ENCODE assay signal across 7 cellular contexts in the genomic region with DNA sequence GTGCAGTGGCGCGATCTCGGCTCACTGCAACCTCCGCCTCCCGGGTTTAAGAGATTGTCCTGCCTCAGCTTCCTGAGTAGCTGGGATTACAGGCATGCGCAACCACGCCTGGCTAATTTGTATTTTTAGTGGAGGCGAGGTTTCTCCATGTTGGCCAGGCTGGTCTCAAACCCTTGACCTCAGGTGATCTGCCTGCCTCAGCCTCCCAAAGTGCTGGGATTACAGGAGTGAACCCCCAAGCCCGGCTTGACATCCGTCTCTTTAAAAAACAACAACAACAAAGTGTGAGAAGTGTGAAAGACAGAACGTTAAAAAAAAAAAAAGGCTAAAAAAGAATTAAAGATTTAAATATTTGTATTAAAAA. TPM values are rescaled to one million over a fixed set of nuclear protein-coding genes. Genes with fewer than 3 reads are reported as not detected.
DNase-seq lines count a peak whose midpoint lies in the region; ATAC-seq and TF ChIP-seq lines count a peak whose summit lies in the region.
"Not testable (repeated sequence)": the region's sequence is repeated elsewhere in the genome, so short reads cannot be mapped to it uniquely, and the experiment has no call there.
"Had no signal": no experiment of that assay in that cellular context is flagged by ENCODE, and none has a peak within 500 bp of the region (broad histone marks: within the 10 kb centered on the region; RNA-seq: fewer than 3 reads in every experiment).

No MANE protein-coding gene starts in this region.

- DNase-seq in H9; MCF 10A (ENCODE audit: unreplicated experiment); right atrium auricular region (ENCODE audit: low spot score); upper lobe of left lung: not testable (repeated sequence)

- TF ChIP-seq EP300 in upper lobe of left lung (IDR thresholded peaks at IDR 0.05): not testable (repeated sequence)

- POLR2A ChIA-PET in MCF 10A (lab: Yijun Ruan, JAX): interaction anchor here (0.7 to 3.7 kb wide), 10 partner anchors 20 to 158 kb away, joined by 3 to 32 read pairs (median 6); a partner anchor contains a TSS

- not testable (repeated sequence) for H2BK15ac ChIP-seq in H9 (ENCODE audit: low read depth, low read length)

- not testable (repeated sequence) for H3K18ac ChIP-seq in H9 (ENCODE audit: insufficient read length, low read depth, low read length)

- H3K9me3 ChIP-seq in H9 (ENCODE audit: control insufficient read depth, low read depth, low read length); right atrium auricular region; neutrophil; upper lobe of left lung: not testable (repeated sequence)

- CTCF ChIA-PET in MCF 10A (lab: Yijun Ruan, JAX): interaction anchor here (1.0 kb wide), 1 partner anchor 57 kb away, joined by 4 read pairs; no protein-coding TSS in a partner anchor

- TF ChIP-seq POLR2A in upper lobe of left lung (IDR thresholded peaks at IDR 0.05): not testable (repeated sequence)

- ATAC-seq in upper lobe of left lung (ENCODE audit: low FRiP score in 2 of 2): not testable (repeated sequence)

- H4K20me1 ChIP-seq in H9 (ENCODE audit: control insufficient read depth, insufficient read depth, insufficient read length): not testable (repeated sequence)

- not testable (repeated sequence) for H3K27ac ChIP-seq in H9 (ENCODE audit: insufficient read length, low read depth, low read length)
- peak overlapping the region; percentile 83 for H3K27ac ChIP-seq in VCaP
- peak overlapping the region; percentile 93 to 94 for H3K27ac ChIP-seq in right atrium auricular region
- peak overlapping the region; percentile 80 for H3K27ac ChIP-seq in neutrophil
- H3K27ac ChIP-seq in upper lobe of left lung: peak overlapping the region; percentile 85 to 97 (median 94)

- peaks cover 8 to 38% of the 10 kb centered on the region in 2 experiments for H3K4me1 Mint-ChIP-seq in H9
- H3K4me1 Mint-ChIP-seq in MCF 10A (ENCODE audit: insufficient read depth, unreplicated experiment): peaks cover 14% of the 10 kb centered on the region

- not testable (repeated sequence) for H3K23ac ChIP-seq in H9 (ENCODE audit: insufficient read length, low read depth, low read length)

- H3K27ac Mint-ChIP-seq in H9: peak overlapping the region in 2 of 3 experiments; percentile 33 to 99; a peak in 4 of 7 replicates
- H3K27ac Mint-ChIP-seq in MCF 10A (ENCODE audit: low read depth, unreplicated experiment): peak overlapping the region; percentile 87

- H3K27me3 ChIP-seq in H9 (ENCODE audit: insufficient read depth, low read length); right atrium auricular region; upper lobe of left lung: not testable (repeated sequence)
- H3K27me3 ChIP-seq in neutrophil: peaks cover 34% of the 10 kb centered on the region

- not testable (repeated sequence) for H3K4me1 ChIP-seq in H9 (ENCODE audit: insufficient read depth, low read length)
- H3K4me1 ChIP-seq in right atrium auricular region (peaks cover 0 to 51% of the 10 kb centered on the region in 2 donors), neutrophil (ENCODE audit: control insufficient read depth in 1 of 2, insufficient read depth in 1 of 2, low read depth in 1 of 2, low read length in 1 of 2) (peaks cover 23 to 30% of the 10 kb centered on the region in 2 experiments), upper lobe of left lung (peaks cover 35 to 49% (median 43%) of the 10 kb centered on the region in 4 donors)

- H3K79me1 ChIP-seq in H9 (ENCODE audit: insufficient read depth, low read depth, low read length, poor library complexity, severe bottlenecking): not testable (repeated sequence)

- H3K36me3 Mint-ChIP-seq in H9 (ENCODE audit: insufficient read depth in 1 of 3, low read depth in 3 of 3) (peaks cover 1 to 23% (median 14%) of the 10 kb centered on the region in 3 experiments; a peak in 6 of 7 replicates), MCF 10A (ENCODE audit: insufficient read depth, unreplicated experiment) (peaks cover 16% of the 10 kb centered on the region)

- H3K79me2 ChIP-seq in H9 (ENCODE audit: insufficient read depth, low read length): not testable (repeated sequence)

- H4K5ac ChIP-seq in H9 (ENCODE audit: insufficient read length, low read depth, low read length): not testable (repeated sequence)

- not testable (repeated sequence) for H3K27me3 Mint-ChIP-seq in H9 (ENCODE audit: low read depth); MCF 10A (ENCODE audit: insufficient read depth, unreplicated experiment)

- H3K4me2 ChIP-seq in H9 (ENCODE audit: insufficient read depth, insufficient read length, low read length): peak overlapping the region; percentile 58

- H3K4me3 Mint-ChIP-seq in H9: peak overlapping the region; percentile 95 to 98
- H3K4me3 Mint-ChIP-seq in MCF 10A (ENCODE audit: unreplicated experiment): peak overlapping the region; percentile 99

- not testable (repeated sequence) for H3K14ac ChIP-seq in H9 (ENCODE audit: insufficient read depth, low read length)

- not testable (repeated sequence) for H2BK120ac ChIP-seq in H9 (ENCODE audit: low read depth, low read length, poor library complexity, severe bottlenecking)

- peaks cover 10% of the 10 kb centered on the region for H3K36me3 ChIP-seq in right atrium auricular region
- H3K36me3 ChIP-seq in neutrophil: not testable (repeated sequence)
- H3K36me3 ChIP-seq in upper lobe of left lung: peaks cover 0 to 16% (median 4%) of the 10 kb centered on the region in 4 donors

- H3K9me3 Mint-ChIP-seq in H9; MCF 10A (ENCODE audit: unreplicated experiment): not testable (repeated sequence)

- H3K4ac ChIP-seq in H9 (ENCODE audit: low read depth, low read length): not testable (repeated sequence)

- not testable (repeated sequence) for H2AK5ac ChIP-seq in H9 (ENCODE audit: insufficient read length, low read length)

- not testable (repeated sequence) for H4K91ac ChIP-seq in H9 (ENCODE audit: insufficient read length, low read depth, low read length)

- H2AFZ ChIP-seq in H9 (ENCODE audit: low read length): not testable (repeated sequence)

- not testable (repeated sequence) for H4K8ac ChIP-seq in H9 (replicated peaks; ENCODE audit: insufficient read length, low read depth, low read length)

- TF ChIP-seq CTCF in H9 (conservative IDR thresholded peaks at IDR 0.05); VCaP (conservative IDR thresholded peaks at IDR 0.05); MCF 10A (IDR thresholded peaks at IDR 0.05; ENCODE audit: unreplicated experiment); right atrium auricular region (IDR thresholded peaks at IDR 0.05); neutrophil (IDR thresholded peaks at IDR 0.05); upper lobe of left lung (IDR thresholded peaks at IDR 0.05): not testable (repeated sequence)

- not testable (repeated sequence) for BruUV-seq in MCF 10A (replicated peaks; lab: Mats Ljungman, UMichigan)

- H3K4me3 ChIP-seq in right atrium auricular region (peak overlapping the region; percentile 59 to 96), neutrophil (ENCODE audit: low read depth in 1 of 2, low read length in 1 of 2) (peak overlapping the region; percentile 89 to 91), upper lobe of left lung (peak overlapping the region in 3 of 4 donors; percentile 78 to 94 (median 91))

- not testable (repeated sequence) for H2BK20ac ChIP-seq in H9 (ENCODE audit: low read depth, low read length, poor library complexity, severe bottlenecking)

- H2BK12ac ChIP-seq in H9 (ENCODE audit: insufficient read length, low read depth, low read length): not testable (repeated sequence)

- peaks cover 15% of the 10 kb centered on the region for H3K23me2 ChIP-seq in H9 (ENCODE audit: insufficient read length, low read depth, low read length, poor library complexity, severe bottlenecking)

- intact Hi-C loops in MCF 10A (cut with micrococcal nuclease): not testable (repeated sequence)

- not testable (repeated sequence) for H3K9ac ChIP-seq in H9 (ENCODE audit: extremely low read depth, insufficient read length, low read length)

- H3K56ac ChIP-seq in H9 (ENCODE audit: insufficient read length, low read depth, low read length): not testable (repeated sequence)

- not testable (repeated sequence) for H3T11ph ChIP-seq in H9 (ENCODE audit: low read length)

- not testable (repeated sequence) for H2BK5ac ChIP-seq in H9 (ENCODE audit: insufficient read length, low read length)

- WGBS in H9 (ENCODE audit: extremely low coverage, insufficient read length, low lambda C conversion rate): no CpG with 5 or more reads among the region's 11 CpGs
- WGBS in upper lobe of left lung, 2 donors: 73 to 79% methylated on average over 11 of the region's 11 CpGs

RNA-seq across cellular contexts. Expression of a gene that starts 0.7 kb away (rescaled TPM):
- total RNA-seq in H9 (2021): 125 and 131 TPM in 2 replicates
- 61.4 and 76.8 TPM in 2 replicates for total RNA-seq in MCF 10A (2022)
- total RNA-seq in right atrium auricular region: 100 to 1,000 TPM; 347 to 411 TPM
- total RNA-seq in upper lobe of left lung: 100 to 1,000 TPM; 278 to 463 (median 341) TPM

RNA-seq across cellular contexts. Expression of a gene that starts 0.8 kb away (rescaled TPM):
- total RNA-seq in H9 (2021) (0.94 and 1.0 TPM in 2 replicates), MCF 10A (2022) (not detected in 2 replicates), right atrium auricular region (not detected), upper lobe of left lung (1 to 10 TPM in 1 of 6 donors, under 1 TPM in 2, not detected in 3; 0.30 to 4.9 (median 0.86) TPM)
- total RNA-seq: omental fat pad had no signal

RNA-seq across cellular contexts. Expression of a gene that starts 27.1 kb away (rescaled TPM):
- total RNA-seq in H9 (2021) (17.2 and 17.5 TPM in 2 replicates), MCF 10A (2022) (207 and 248 TPM in 2 replicates), right atrium auricular region (10 to 100 TPM; 55.0 to 97.6 TPM), upper lobe of left lung (100 to 1,000 TPM in 5 of 6 donors, 10 to 100 TPM in 1; 96.2 to 194 (median 114) TPM)

RNA-seq across cellular contexts. Expression of a gene that starts 31.0 kb away (rescaled TPM):
- total RNA-seq in H9 (2021) (14.3 and 15.3 TPM in 2 replicates), MCF 10A (2022) (10.1 and 11.9 TPM in 2 replicates), right atrium auricular region (10 to 100 TPM; 22.4 to 25.1 TPM), upper lobe of left lung (10 to 100 TPM in 5 of 6 donors, 1 to 10 TPM in 1; 6.3 to 34.9 (median 21.2) TPM)

RNA-seq across cellular contexts. Expression of a gene that starts 34.1 kb away (rescaled TPM):
- total RNA-seq in H9 (2021) (1.4 and 2.0 TPM in 2 replicates), MCF 10A (2022) (not detected in 2 replicates), right atrium auricular region (not detected), upper lobe of left lung (1 to 10 TPM; 1.9 to 6.3 (median 2.8) TPM)
- total RNA-seq: omental fat pad had no signal
